In the genomic region with DNA sequence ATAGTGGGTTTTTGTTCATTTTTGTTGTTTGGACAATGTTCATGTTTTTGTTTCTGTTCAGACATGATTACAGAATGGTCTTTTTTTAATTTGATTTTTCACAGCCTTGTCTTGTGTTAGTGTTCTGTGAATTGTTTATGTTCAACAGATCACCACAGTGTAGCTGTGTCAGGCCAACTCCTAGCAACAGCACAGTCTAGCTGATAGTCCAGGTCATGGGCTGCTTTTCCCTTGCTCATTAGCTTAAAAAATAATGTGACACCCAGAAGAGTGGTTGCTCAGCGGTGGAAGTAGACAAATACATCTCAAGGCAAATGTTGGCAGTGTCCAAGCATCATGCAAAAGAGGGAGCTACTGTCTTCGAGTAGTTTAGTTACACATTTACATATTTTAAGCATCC, we compare ENCODE assay signal across 16 cellular contexts. TPM values are rescaled to one million over a fixed set of nuclear protein-coding genes. Genes with fewer than 3 reads are reported as not detected.
DNase-seq lines count a peak whose midpoint lies in the region; ATAC-seq, FAIRE-seq and TF ChIP-seq lines count a peak whose summit lies in the region.
"Had no signal": no experiment of that assay in that cellular context is flagged by ENCODE, and none has a peak within 500 bp of the region (broad histone marks: within the 10 kb centered on the region; RNA-seq: fewer than 3 reads in every experiment).

No MANE protein-coding gene starts in this region.

- peak overlapping the region; percentile 21 for H3K4me2 ChIP-seq in Karpas-422 (ENCODE audit: low read depth, low read length, poor library complexity, severe bottlenecking)
- peak overlapping the region; percentile 14 for H3K4me2 ChIP-seq in skeletal muscle satellite cell (ENCODE audit: low read length)
- H3K4me2 ChIP-seq: BLaER1 had no signal

- H3K9me3 ChIP-seq in Karpas-422 (ENCODE audit: low read length) (no peaks in the 10 kb centered on the region), endocrine pancreas (ENCODE audit: control insufficient read depth, low read length) (no peaks in the 10 kb centered on the region), skeletal muscle satellite cell (replicated peaks; ENCODE audit: low read length) (no peaks in the 10 kb centered on the region)
- H3K9me3 ChIP-seq: BLaER1 had no signal

- no peak overlapping the region for H3K27ac ChIP-seq in Karpas-422 (ENCODE audit: low read length)
- H3K27ac ChIP-seq: BLaER1 had no signal

- no peak for TF ChIP-seq POLR2A in GM12892 (IDR thresholded peaks at IDR 0.05; ENCODE audit: low read depth, low read length)

- peaks cover 0 to 5% of the 10 kb centered on the region in 2 donors for H3K36me3 Mint-ChIP-seq in activated naive CD4-positive, alpha-beta T cell treated with anti-CD3 and anti-CD28 coated beads, Interleukin-2, amount 50 U/mL, for 72 hours

- H3K4me1 ChIP-seq in Karpas-422 (ENCODE audit: low read length), result peaks cover 8% of the 10 kb centered on the region
- peaks cover 10% of the 10 kb centered on the region for H3K4me1 ChIP-seq in endocrine pancreas (ENCODE audit: control insufficient read depth, insufficient read depth, low read length)
- H3K4me1 ChIP-seq in skeletal muscle satellite cell (ENCODE audit: control insufficient read depth, insufficient read depth, low read length), result peaks cover 17% of the 10 kb centered on the region
- H3K4me1 ChIP-seq: BLaER1 had no signal

- no peaks in the 10 kb centered on the region for H3K79me2 ChIP-seq in Karpas-422 (ENCODE audit: low read length)

- no peaks in the 10 kb centered on the region for H3K9me2 ChIP-seq in Karpas-422 (replicated peaks; ENCODE audit: insufficient read depth, low read length)

- no peak for ATAC-seq in activated naive CD4-positive, alpha-beta T cell treated with anti-CD3 and anti-CD28 coated beads, Interleukin-2, amount 50 U/mL, for 72 hours

- H3K4me3 ChIP-seq in Karpas-422 (ENCODE audit: low read length) (no peak overlapping the region; the same call in 1 of the 2 replicates), endocrine pancreas (ENCODE audit: control insufficient read depth, insufficient read depth, low read length) (peak overlapping the region; percentile 56), skeletal muscle satellite cell (ENCODE audit: low read length) (no peak overlapping the region)
- H3K4me3 ChIP-seq: BLaER1 had no signal

- no peak overlapping the region for H3K27ac Mint-ChIP-seq in activated naive CD4-positive, alpha-beta T cell treated with anti-CD3 and anti-CD28 coated beads, Interleukin-2, amount 50 U/mL, for 72 hours

- DNase-seq in GM12892 (ENCODE audit: insufficient read length) (no peak), Karpas-422 (no peak), D341Med (ENCODE audit: low spot score) (no peak)
- DNase-seq in activated CD4-positive, alpha-beta T cell treated with anti-CD3 and anti-CD28 coated beads, Interleukin-2, amount 50 U/mL, for 1 hour, result no peak
- no peak for DNase-seq in activated naive CD4-positive, alpha-beta T cell treated with anti-CD3 and anti-CD28 coated beads, Interleukin-2, amount 50 U/mL, for 72 hours (ENCODE audit: low spot score in 2 of 2)
- DNase-seq: DMS 273 treated with DMSO at 0.1 percent for 48 hours, KBM-7, NCI-H1105 treated with DMSO at 0.1 percent for 48 hours, NCI-H187, SIG-M5, SW 1271 had no signal

- peak; percentile 70 for FAIRE-seq in GM12892 (lab: Jason Lieb, UNC)
- FAIRE-seq: HTR-8/SVneo had no signal

- peaks cover 15% of the 10 kb centered on the region for H3K36me3 ChIP-seq in Karpas-422 (ENCODE audit: insufficient read depth, low read length)
- no peaks in the 10 kb centered on the region for H3K36me3 ChIP-seq in endocrine pancreas (ENCODE audit: control insufficient read depth, insufficient read depth, low read length)
- peaks cover 4% of the 10 kb centered on the region for H3K36me3 ChIP-seq in skeletal muscle satellite cell (ENCODE audit: insufficient read depth, low read length)

- no peaks in the 10 kb centered on the region for H3K27me3 ChIP-seq in Karpas-422 (ENCODE audit: low read length)
- H3K27me3 ChIP-seq in endocrine pancreas (ENCODE audit: control insufficient read depth, insufficient read depth, low read length), result no peaks in the 10 kb centered on the region
- H3K27me3 ChIP-seq in skeletal muscle satellite cell (ENCODE audit: control insufficient read depth, insufficient read depth, low read length), result no peaks in the 10 kb centered on the region

- no peaks in the 10 kb centered on the region for H4K20me1 ChIP-seq in Karpas-422 (ENCODE audit: insufficient read depth, low read depth, low read length)

- no peaks in the 10 kb centered on the region for H3K9me3 Mint-ChIP-seq in activated naive CD4-positive, alpha-beta T cell treated with anti-CD3 and anti-CD28 coated beads, Interleukin-2, amount 50 U/mL, for 72 hours

- H2AFZ ChIP-seq in Karpas-422 (ENCODE audit: low read length), result no peak overlapping the region

- H3K9ac ChIP-seq in Karpas-422 (ENCODE audit: low read length) (no peak overlapping the region), endocrine pancreas (ENCODE audit: control insufficient read depth, insufficient read depth, low read length) (no peak overlapping the region), skeletal muscle satellite cell (ENCODE audit: low read depth, low read length) (no peak overlapping the region)
- H3K9ac ChIP-seq: BLaER1 had no signal

RNA-seq across cellular contexts. Expression of gene WBP11, which starts 22.4 kb away (rescaled TPM):
- 56.2 TPM for polyA plus RNA-seq in GM12892 (2012; ENCODE audit: missing spikeins)
- 22.5 and 22.7 TPM in 2 replicates for total RNA-seq in Karpas-422 (2014; rRNA removed; shearing (Covaris generic); ENCODE audit: low replicate concordance)
- 15.2 and 18.3 TPM in 2 replicates for total RNA-seq in skeletal muscle satellite cell (2012; rRNA removed)
- total RNA-seq in activated naive CD4-positive, alpha-beta T cell treated with anti-CD3 and anti-CD28 coated beads, Interleukin-2, amount 50 U/mL, for 72 hours, result 100 to 1,000 TPM in 1 of 2 donors, 10 to 100 TPM in 1; 95.5 to 120 TPM

RNA-seq across cellular contexts. Expression of gene C12orf60, which starts 22.6 kb away (rescaled TPM):
- 3.6 TPM for polyA plus RNA-seq in GM12892 (2012; ENCODE audit: missing spikeins)
- total RNA-seq in Karpas-422 (2014; rRNA removed; shearing (Covaris generic); ENCODE audit: low replicate concordance), result 0.52 and 0.69 TPM in 2 replicates
- 1.5 and 4.4 TPM in 2 replicates for total RNA-seq in skeletal muscle satellite cell (2012; rRNA removed)
- total RNA-seq in activated naive CD4-positive, alpha-beta T cell treated with anti-CD3 and anti-CD28 coated beads, Interleukin-2, amount 50 U/mL, for 72 hours, result 1 to 10 TPM; 2.6 to 4.6 TPM

RNA-seq across cellular contexts. Expression of gene SMCO3, which starts 33.1 kb away (rescaled TPM):
- polyA plus RNA-seq in GM12892 (2012; ENCODE audit: missing spikeins), result 0.28 TPM
- not detected in 2 replicates for total RNA-seq in Karpas-422 (2014; rRNA removed; shearing (Covaris generic); ENCODE audit: low replicate concordance)
- under 0.01 and 0.25 TPM in 2 replicates for total RNA-seq in skeletal muscle satellite cell (2012; rRNA removed)
- total RNA-seq in activated naive CD4-positive, alpha-beta T cell treated with anti-CD3 and anti-CD28 coated beads, Interleukin-2, amount 50 U/mL, for 72 hours, result not detected
- total RNA-seq: MCF 10A had no signal
